Comparison of ENCODE assay signal across 11 cellular contexts in the genomic region with DNA sequence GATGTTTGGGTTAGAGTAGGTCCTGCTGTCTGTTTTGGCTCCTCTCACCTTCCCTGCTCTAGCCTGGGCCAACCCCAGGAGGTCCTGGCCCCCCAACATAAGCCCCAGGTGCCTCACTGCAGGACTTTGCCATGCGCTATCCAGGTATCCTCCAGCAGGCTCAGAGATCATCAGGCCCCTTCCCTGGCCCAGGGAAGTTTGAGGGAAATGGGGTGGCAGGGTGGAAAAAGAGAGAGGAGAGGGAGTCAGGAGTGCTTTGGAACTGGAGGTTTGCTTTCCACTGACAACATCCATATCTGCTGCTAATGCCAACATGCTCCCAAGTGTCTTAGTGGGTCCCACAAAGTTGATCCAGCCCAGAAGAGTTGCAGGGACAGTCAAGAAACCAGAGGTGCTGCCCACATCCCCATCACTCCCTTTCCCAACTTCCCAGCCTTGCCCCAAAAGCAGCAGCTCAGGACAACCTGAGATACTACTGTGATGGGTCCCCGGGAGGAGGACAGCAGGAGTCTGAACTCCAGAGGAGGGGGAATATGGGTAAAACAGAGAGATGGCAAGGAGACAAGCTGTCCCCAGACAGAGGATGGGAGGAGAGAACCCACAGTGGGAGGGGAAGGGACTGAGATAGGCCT. TPM values are rescaled to one million over a fixed set of nuclear protein-coding genes. Genes with fewer than 3 reads are reported as not detected.
A peak's percentile ranks its signal among the peaks of the same experiment; 100 is the strongest.
DNase-seq lines count a peak whose midpoint lies in the region; ATAC-seq and TF ChIP-seq lines count a peak whose summit lies in the region.
"Had no signal": no experiment of that assay in that cellular context is flagged by ENCODE, and none has a peak within 500 bp of the region (broad histone marks: within the 10 kb centered on the region; RNA-seq: fewer than 3 reads in every experiment).

No MANE protein-coding gene starts in this region.

- H3K4me1 ChIP-seq in BLaER1 (peaks cover 53% of the 10 kb centered on the region), parathyroid adenoma (peaks cover 67% of the 10 kb centered on the region)

- H3K4me3 ChIP-seq in BLaER1 (no peak overlapping the region), fibroblast of mammary gland (ENCODE audit: control insufficient read depth, low read depth, low read length) (peak overlapping the region; percentile 80), parathyroid adenoma (ENCODE audit: low read depth, low read length) (peak overlapping the region; percentile 48)
- H3K4me3 ChIP-seq: K562 had no signal

- no peaks in the 10 kb centered on the region for H3K36me3 Mint-ChIP-seq in T-cell

- peak overlapping the region; percentile 65 for H2AFZ ChIP-seq in parathyroid adenoma

- no peak for DNase-seq in T-cell
- no peak for DNase-seq in fibroblast of mammary gland (ENCODE audit: low read depth)
- DNase-seq in NCI-H526 (lab: John Stamatoyannopoulos, UW), result no peak
- DNase-seq in NCI-H146 (lab: John Stamatoyannopoulos, UW), result no peak
- DNase-seq: amniotic stem cell had no signal

- no peak for ATAC-seq in T-cell (replicated peaks in 1 of 4)
- ATAC-seq in HG03025 (IDR thresholded peaks at IDR 0.05; ENCODE audit: low FRiP score, unreplicated experiment), result no peak
- ATAC-seq in GM21367 (IDR thresholded peaks at IDR 0.05; ENCODE audit: unreplicated experiment), result no peak

- CTCF ChIA-PET in T-cell (lab: Charles Lee), result interaction anchor here in 1 of 2 donors (1.3 kb wide), 1 partner anchor 29 kb away, joined by 4 read pairs; the partner anchor contains the start of gene SPRYD3

- H3K27ac ChIP-seq in BLaER1, result no peak overlapping the region
- H3K27ac ChIP-seq in parathyroid adenoma, result peak overlapping the region; percentile 100

- H3K36me3 ChIP-seq in BLaER1, result no peaks in the 10 kb centered on the region
- no peaks in the 10 kb centered on the region for H3K36me3 ChIP-seq in parathyroid adenoma (ENCODE audit: control insufficient read depth, insufficient read depth, low read length)

- TF ChIP-seq CTCF in fibroblast of mammary gland (conservative IDR thresholded peaks at IDR 0.05; ENCODE audit: control insufficient read depth, insufficient read depth, low read depth, low read length) (no peak), parathyroid adenoma (IDR thresholded peaks at IDR 0.05) (no peak)

- H3K9ac ChIP-seq in BLaER1, result no peak overlapping the region
- peak overlapping the region; percentile 70 for H3K9ac ChIP-seq in parathyroid adenoma

- no peaks in the 10 kb centered on the region for H3K9me3 Mint-ChIP-seq in T-cell

- peak overlapping the region; percentile 34 to 52 for H3K27ac Mint-ChIP-seq in T-cell

- H3K4me3 Mint-ChIP-seq in T-cell, result no peak overlapping the region

- H3K27me3 Mint-ChIP-seq in T-cell, result no peaks in the 10 kb centered on the region

- H3K4me1 Mint-ChIP-seq in T-cell, result peaks cover 21 to 28% (median 24%) of the 10 kb centered on the region in 3 donors

- H3K9me3 ChIP-seq in BLaER1 (no peaks in the 10 kb centered on the region), parathyroid adenoma (ENCODE audit: control insufficient read depth, low read length) (no peaks in the 10 kb centered on the region)

- H3K27me3 ChIP-seq in BLaER1 (no peaks in the 10 kb centered on the region), parathyroid adenoma (ENCODE audit: control insufficient read depth, insufficient read depth, low read length) (no peaks in the 10 kb centered on the region)

- H3K4me2 ChIP-seq in BLaER1, result 0 out of 2 replicates have a peak overlapping the region, but pooled peaks have one; percentile 89
- H3K4me2 ChIP-seq in parathyroid adenoma (ENCODE audit: low read length), result peak overlapping the region; percentile 67

- H4K20me1 ChIP-seq in BLaER1, result no peaks in the 10 kb centered on the region

- POLR2A ChIA-PET in T-cell (lab: Charles Lee), result no interaction called here

- peaks cover 14% of the 10 kb centered on the region for H3K79me2 ChIP-seq in parathyroid adenoma

RNA-seq across cellular contexts. Expression of gene TNS2, which starts 0.7 kb away (rescaled TPM):
- 1 to 10 TPM; 2.5 to 5.1 (median 3.0) TPM for total RNA-seq in T-cell

RNA-seq across cellular contexts. Expression of gene SPRYD3, which starts 28.6 kb away (rescaled TPM):
- 10 to 100 TPM; 29.3 to 65.0 (median 58.2) TPM for total RNA-seq in T-cell

RNA-seq across cellular contexts. Expression of gene EIF4B, which starts 44.3 kb away (rescaled TPM):
- total RNA-seq in T-cell, result 100 to 1,000 TPM; 710 to 755 (median 729) TPM

RNA-seq across cellular contexts. Expression of gene IGFBP6, which starts 46.9 kb away (rescaled TPM):
- 1 to 10 TPM in 1 of 5 donors, under 1 TPM in 2, not detected in 2; 0.67 to 1.4 (median 0.79) TPM for total RNA-seq in T-cell

RNA-seq across cellular contexts. Expression of gene SOAT2, which starts 52.7 kb away (rescaled TPM):
- 1 to 10 TPM in 2 of 5 donors, under 1 TPM in 3; 0.82 to 1.6 (median 0.89) TPM for total RNA-seq in T-cell
- total RNA-seq: K562, occipital lobe had no signal
